Comparison of ENCODE assay signal across 2 cellular contexts in genomic region chr9:27193886-27194285, GRCh38.
TF ChIP-seq lines count a peak whose summit lies in the region.

No MANE protein-coding gene starts in this region.

TF ChIP-seq in IMR-90, 13 proteins besides CTCF, POLR2A, EP300 and RAD21:
- no peak for TF ChIP-seq SMC3 (IDR thresholded peaks at IDR 0.05; ENCODE audit: low read depth, low read length)
- TF ChIP-seq MXI1 (IDR thresholded peaks at IDR 0.05; ENCODE audit: borderline replicate concordance, low read depth, low read length) = no peak
- no peak for TF ChIP-seq FOS (IDR thresholded peaks at IDR 0.05; ENCODE audit: low read depth, low read length)
- TF ChIP-seq NFE2L2 (IDR thresholded peaks at IDR 0.05; ENCODE audit: low read depth, low read length) = no peak
- TF ChIP-seq RCOR1 (IDR thresholded peaks at IDR 0.05; ENCODE audit: insufficient replicate concordance, low read length) = no peak

TF ChIP-seq in endothelial cell of umbilical vein, 7 proteins besides CTCF, POLR2A, EP300 and RAD21:
- no peak for TF ChIP-seq GATA2 (IDR thresholded peaks at IDR 0.05; ENCODE audit: insufficient read depth, insufficient read length, low read depth, low read length)
- TF ChIP-seq POLR2AphosphoS5 (IDR thresholded peaks at IDR 0.05; ENCODE audit: insufficient read depth, low read depth, low read length) = no peak
- TF ChIP-seq EZH2 (IDR thresholded peaks at IDR 0.05; ENCODE audit: borderline replicate concordance, low read depth, low read length, severe bottlenecking) = no peak
- TF ChIP-seq JUN (IDR thresholded peaks at IDR 0.05; ENCODE audit: borderline replicate concordance, insufficient read depth, insufficient read length, low read depth) = peak; percentile 29
- TF ChIP-seq MAX (IDR thresholded peaks at IDR 0.05; ENCODE audit: insufficient read depth, insufficient read length) = no peak
